ENCODE assay signal across 9 cellular contexts in the genomic region with DNA sequence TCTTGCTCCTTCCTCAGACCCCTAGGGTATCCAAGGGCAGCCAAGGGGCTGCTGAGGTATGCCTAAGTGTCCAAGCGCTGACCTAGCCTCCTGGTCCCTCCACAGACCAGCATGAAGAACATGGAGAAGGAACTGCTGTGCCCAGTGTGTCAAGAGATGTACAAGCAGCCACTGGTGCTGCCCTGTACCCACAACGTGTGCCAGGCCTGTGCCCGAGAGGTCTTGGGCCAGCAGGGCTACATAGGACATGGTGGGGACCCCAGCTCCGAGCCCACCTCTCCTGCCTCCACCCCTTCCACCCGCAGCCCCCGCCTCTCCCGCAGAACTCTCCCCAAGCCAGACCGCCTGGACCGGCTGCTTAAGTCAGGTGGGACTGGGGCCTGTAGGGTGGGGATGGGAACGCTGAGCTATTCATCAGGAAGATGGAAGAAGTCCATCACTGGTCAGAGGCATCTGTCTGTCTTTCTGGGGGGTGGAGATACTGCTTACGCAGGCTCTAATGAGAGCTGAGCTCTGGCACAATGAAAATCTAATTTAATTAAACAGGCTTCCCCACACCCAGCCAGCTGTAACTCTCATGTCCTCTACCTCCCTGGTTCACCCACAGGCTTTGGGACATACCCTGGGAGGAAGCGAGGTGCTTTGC. TPM values are rescaled to one million over a fixed set of nuclear protein-coding genes. Genes with fewer than 3 reads are reported as not detected.
A peak's percentile ranks its signal among the peaks of the same experiment; 100 is the strongest.
DNase-seq lines count a peak whose midpoint lies in the region; ATAC-seq, FAIRE-seq and TF ChIP-seq lines count a peak whose summit lies in the region.
"Had no signal": no experiment of that assay in that cellular context is flagged by ENCODE, and none has a peak within 500 bp of the region (broad histone marks: within the 10 kb centered on the region; RNA-seq: fewer than 3 reads in every experiment).

No MANE protein-coding gene starts in this region.

- H4K8ac ChIP-seq in neuronal stem cell (ENCODE audit: low read depth, low read length) = no peak overlapping the region

- H2BK120ac ChIP-seq in neuronal stem cell (ENCODE audit: low read depth, low read length) = peak overlapping the region; percentile 66

- no peak for ATAC-seq in GM19395 (IDR thresholded peaks at IDR 0.05; ENCODE audit: unreplicated experiment)

- peaks cover 14 to 19% of the 10 kb centered on the region in 2 donors for H3K4me1 ChIP-seq in neuronal stem cell (ENCODE audit: control insufficient read depth in 2 of 2, insufficient read depth in 1 of 2, low read depth in 1 of 2, low read length in 2 of 2)
- peaks cover 12 to 23% of the 10 kb centered on the region in 2 donors for H3K4me1 ChIP-seq in thyroid gland

- FAIRE-seq in D721Med (lab: Jason Lieb, UNC) = no peak

- intact Hi-C loops in dorsolateral prefrontal cortex (cut with DNase I) (loop anchor here in 1 of 2 donors (5.0 kb wide), 1 partner anchor 52 kb away; no protein-coding TSS in a partner anchor), thyroid gland (cut with DNase I) (no loop called here)

- H3K27ac ChIP-seq in dorsolateral prefrontal cortex = peak overlapping the region in 57 of 59 donors; percentile 4 to 98 (median 89)
- peak overlapping the region; percentile 59 for H3K27ac ChIP-seq in neuronal stem cell (replicated peaks; ENCODE audit: low read length)
- no peak overlapping the region for H3K27ac ChIP-seq in thyroid gland

- H2BK12ac ChIP-seq in neuronal stem cell (ENCODE audit: low read length) = peak overlapping the region; percentile 60

- H3K9me3 ChIP-seq in neuronal stem cell (replicated peaks in 1 of 2; ENCODE audit: control insufficient read depth in 2 of 2, insufficient read depth in 1 of 2, low read depth in 1 of 2, low read length in 2 of 2) (no peaks in the 10 kb centered on the region), thyroid gland (no peaks in the 10 kb centered on the region)
- H3K9me3 ChIP-seq: uterus had no signal

- H3K79me1 ChIP-seq in neuronal stem cell (ENCODE audit: low read depth, low read length) = peaks cover 14% of the 10 kb centered on the region

- H3K14ac ChIP-seq in neuronal stem cell (ENCODE audit: low read length) = peak overlapping the region; percentile 59

- H3K4me3 ChIP-seq in dorsolateral prefrontal cortex (peak overlapping the region; percentile 45 to 95 (median 85)), neuronal stem cell (ENCODE audit: low read length in 2 of 2) (peak overlapping the region; percentile 77 to 88), thyroid gland (replicated peaks in 1 of 3) (no peak overlapping the region)

- TF ChIP-seq POLR2A in thyroid gland (IDR thresholded peaks at IDR 0.05) = no peak

- peak overlapping the region; percentile 83 for H3K9ac ChIP-seq in neuronal stem cell (ENCODE audit: low read depth, low read length, poor library complexity)

- H3K23ac ChIP-seq in neuronal stem cell (ENCODE audit: low read depth, low read length, poor library complexity) = no peak overlapping the region

- WGBS in neuronal stem cell (ENCODE audit: extremely low coverage in 2 of 2, insufficient read length in 2 of 2, insufficient replicate concordance in 1 of 2), 2 donors = no CpG with 5 or more reads among the region's 12 CpGs
- WGBS in thyroid gland, 2 donors = 77 to 89% methylated on average over 3 to 11 of the region's 12 CpGs

- H3K4ac ChIP-seq in neuronal stem cell (ENCODE audit: low read length) = peak overlapping the region; percentile 0

- TF ChIP-seq CTCF in D721Med (IDR thresholded peaks at IDR 0.05; ENCODE audit: insufficient read depth, missing control alignments) (no peak), dorsolateral prefrontal cortex (IDR thresholded peaks at IDR 0.05 in 54 of 56, conservative IDR thresholded peaks at IDR 0.05 in 2 of 56; ENCODE audit: low read depth in 1 of 56, partially characterized antibody in 56 of 56) (no peak), thyroid gland (IDR thresholded peaks at IDR 0.05) (no peak)

- H3K27me3 ChIP-seq in dorsolateral prefrontal cortex (no peaks in the 10 kb centered on the region), neuronal stem cell (ENCODE audit: control insufficient read depth in 3 of 3, insufficient read depth in 3 of 3, low read depth in 1 of 3, low read length in 3 of 3) (no peaks in the 10 kb centered on the region), thyroid gland (peaks cover 7% of the 10 kb centered on the region)
- H3K27me3 ChIP-seq: uterus had no signal

- peak overlapping the region; percentile 98 for H2AK5ac ChIP-seq in neuronal stem cell (ENCODE audit: low read depth, low read length)

- H3K36me3 ChIP-seq in neuronal stem cell (replicated peaks in 1 of 2; ENCODE audit: control insufficient read depth in 2 of 2, insufficient read depth in 2 of 2, low read length in 2 of 2) (peaks cover 32 to 38% of the 10 kb centered on the region in 2 donors), thyroid gland (peaks cover 0 to 2% of the 10 kb centered on the region in 2 donors)
- H3K36me3 ChIP-seq: uterus had no signal

- H3K4me2 ChIP-seq in neuronal stem cell (ENCODE audit: insufficient read depth, low read length, poor library complexity, severe bottlenecking) = peak overlapping the region; percentile 91

- peak overlapping the region; percentile 98 for H2BK5ac ChIP-seq in neuronal stem cell (ENCODE audit: low read length)

- peak; percentile 21 for DNase-seq in D721Med (ENCODE audit: insufficient read length, low spot score)
- DNase-seq in NCI-H82 (lab: John Stamatoyannopoulos, UW) = peak; percentile 98
- peak in 3 of 10 donors; percentile 24 to 46 (median 39) for DNase-seq in dorsolateral prefrontal cortex
- no peak for DNase-seq in neuronal stem cell (ENCODE audit: low spot score)
- DNase-seq in activated gamma-delta T cell treated with Interleukin-2 at 50 U/mL for 16 hours = no peak
- no peak for DNase-seq in NCI-H2227 treated with DMSO at 0.1 percent for 48 hours (lab: John Stamatoyannopoulos, UW)
- DNase-seq in thyroid gland = no peak

- peak overlapping the region; percentile 98 for H2BK15ac ChIP-seq in neuronal stem cell (ENCODE audit: low read length)

- H4K91ac ChIP-seq in neuronal stem cell (ENCODE audit: low read depth, low read length, poor library complexity) = no peak overlapping the region

- peak overlapping the region; percentile 72 for H3K18ac ChIP-seq in neuronal stem cell (ENCODE audit: low read length)

- peak overlapping the region; percentile 91 for H2AFZ ChIP-seq in neuronal stem cell (ENCODE audit: low read length)

RNA-seq across cellular contexts. Expression of gene TRIM46, which starts 1.8 kb away (rescaled TPM):
- total RNA-seq in dorsolateral prefrontal cortex = 10 to 100 TPM; 10.2 to 31.0 (median 19.3) TPM
- 7.5 TPM for polyA plus RNA-seq in neuronal stem cell (2013, experiment 1 of 2)
- polyA plus RNA-seq in neuronal stem cell (2013, experiment 2 of 2) = 7.4 TPM
- total RNA-seq in thyroid gland = under 1 TPM in 1 of 4 donors, not detected in 3; 0.45 TPM

RNA-seq across cellular contexts. Expression of gene KRTCAP2, which starts 2.3 kb away (rescaled TPM):
- total RNA-seq in dorsolateral prefrontal cortex = 100 to 1,000 TPM in 14 of 120 experiments, 10 to 100 TPM in 106; 49.0 to 130 (median 82.4) TPM
- polyA plus RNA-seq in neuronal stem cell (2013, experiment 1 of 2) = 210 TPM
- 197 TPM for polyA plus RNA-seq in neuronal stem cell (2013, experiment 2 of 2)
- total RNA-seq in thyroid gland = 100 to 1,000 TPM in 3 of 4 donors, 10 to 100 TPM in 1; 79.8 to 263 (median 162) TPM

RNA-seq across cellular contexts. Expression of gene THBS3, which starts 32.3 kb away (rescaled TPM):
- total RNA-seq in dorsolateral prefrontal cortex (10 to 100 TPM; 10.2 to 41.2 (median 21.5) TPM), thyroid gland (10 to 100 TPM in 3 of 4 donors, 1 to 10 TPM in 1; 8.5 to 25.7 (median 18.2) TPM)
- 25.0 TPM for polyA plus RNA-seq in neuronal stem cell (2013, experiment 1 of 2)
- 25.1 TPM for polyA plus RNA-seq in neuronal stem cell (2013, experiment 2 of 2)

RNA-seq across cellular contexts. Expression of gene MTX1, which starts 33.1 kb away (rescaled TPM):
- 10 to 100 TPM; 13.5 to 26.7 (median 20.0) TPM for total RNA-seq in dorsolateral prefrontal cortex
- 28.8 TPM for polyA plus RNA-seq in neuronal stem cell (2013, experiment 1 of 2)
- 29.5 TPM for polyA plus RNA-seq in neuronal stem cell (2013, experiment 2 of 2)
- 10 to 100 TPM; 37.9 to 75.5 (median 52.1) TPM for total RNA-seq in thyroid gland

RNA-seq across cellular contexts. Expression of gene DPM3, which starts 35.1 kb away (rescaled TPM):
- total RNA-seq in dorsolateral prefrontal cortex (10 to 100 TPM; 28.0 to 77.8 (median 52.8) TPM), thyroid gland (100 to 1,000 TPM in 2 of 4 donors, 10 to 100 TPM in 2; 43.3 to 154 (median 94.8) TPM)
- polyA plus RNA-seq in neuronal stem cell (2013, experiment 1 of 2) = 309 TPM
- polyA plus RNA-seq in neuronal stem cell (2013, experiment 2 of 2) = 297 TPM

Comparison
In these comparisons a context has a peak if more than half of its experiments do, and no peak if none do; other contexts are left out.
1. DNase-seq: peak in D721Med (single experiment) and NCI-H82 (single experiment); none in neuronal stem cell (single experiment), activated gamma-delta T cell treated with Interleukin-2 at 50 U/mL for 16 hours (single experiment), NCI-H2227 treated with DMSO at 0.1 percent for 48 hours (single experiment) and thyroid gland (0 of 2).
2. H3K27ac ChIP-seq: peak in dorsolateral prefrontal cortex (57 of 59) and neuronal stem cell (single experiment); none in thyroid gland (0 of 3).
3. H3K4me3 ChIP-seq: peak in dorsolateral prefrontal cortex (59 of 59) and neuronal stem cell (2 of 2); none in thyroid gland (0 of 3).
4. RNA of gene TRIM46, which starts 1.8 kb away (total RNA-seq): 10.2 to 31.0 TPM in dorsolateral prefrontal cortex; 0.45 TPM in thyroid gland; every median in the first group is over 4 times any median in the second.